33 cellular contexts compared by ENCODE assay signal in the genomic region with DNA sequence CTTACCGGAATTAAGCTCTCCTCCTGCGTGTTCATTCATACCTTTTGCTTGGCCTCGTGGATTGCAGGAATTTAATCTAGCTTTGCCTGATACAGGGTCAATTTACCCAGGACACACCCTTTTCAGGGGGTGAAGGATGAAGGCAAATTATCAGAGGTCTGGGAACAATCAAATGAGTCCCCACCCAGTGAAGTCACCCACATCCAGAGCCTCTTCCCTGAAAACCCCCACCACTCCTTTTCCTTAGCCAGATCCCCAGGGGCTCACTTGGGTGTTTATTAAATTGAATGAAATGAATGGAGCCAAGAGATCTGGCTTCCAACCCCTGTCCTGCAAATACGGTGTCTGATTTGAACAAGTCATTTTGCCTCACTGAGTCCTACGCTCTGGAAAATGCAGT. TPM values are rescaled to one million over a fixed set of nuclear protein-coding genes. Genes with fewer than 3 reads are reported as not detected.
"Had no signal": no experiment of that assay in that cellular context is flagged by ENCODE, and none has a peak within 500 bp of the region (broad histone marks: within the 10 kb centered on the region; RNA-seq: fewer than 3 reads in every experiment).

No MANE protein-coding gene starts in this region.

- H3K9me3 ChIP-seq: adrenal gland, body of pancreas, esophagus muscularis mucosa, gastrocnemius medialis had no signal

- H3K9me3 Mint-ChIP-seq: activated CD4-positive, alpha-beta memory T cell treated with anti-CD3 and anti-CD28 coated beads for 36 hours; activated naive CD4-positive, alpha-beta T cell treated with anti-CD3 and anti-CD28 coated beads for 36 hours; activated naive CD4-positive, alpha-beta T cell treated with anti-CD3 and anti-CD28 coated beads, Interleukin-2, amount 50 U/mL, for 24 hours; activated naive CD8-positive, alpha-beta T cell treated with anti-CD3 and anti-CD28 coated beads for 36 hours; activated naive CD8-positive, alpha-beta T cell treated with anti-CD3 and anti-CD28 coated beads, Interleukin-2, amount 50 U/mL, for 24 hours; activated T-helper 1 cell treated with anti-CD3 and anti-CD28 coated beads, Interleukin-12 subunit alpha, Interleukin-12 subunit beta, Interleukin-2, Interleukin-4 antibody, amounts not matched to agents 30 ng/mL and 10 ng/mL and 1 ng/mL, durations not matched to agents 14 hours and 24 hours and 36 hours; activated T-helper 2 cell treated with anti-CD3 and anti-CD28 coated beads, Interferon-gamma antibody, Interleukin-2, Interleukin-4, amounts not matched to agents 10 μg/mL and 5 μg/mL and 100 μg/mL, durations not matched to agents 14 hours and 24 hours and 36 hours; effector memory CD8-positive, alpha-beta T cell had no signal

- ATAC-seq: activated CD8-positive, alpha-beta memory T cell treated with anti-CD3 and anti-CD28 coated beads, Interleukin-2, amount 10 ng/mL, durations not matched to agents 7 days and 5 days; activated CD8-positive, alpha-beta T cell treated with anti-CD3 and anti-CD28 coated beads, Interleukin-2, amount 10 ng/mL, durations not matched to agents 7 days and 5 days; activated naive CD8-positive, alpha-beta T cell treated with anti-CD3 and anti-CD28 coated beads, Interleukin-2, amount 50 U/mL, for 24 hours; body of pancreas; effector memory CD8-positive, alpha-beta T cell; foreskin keratinocyte; gastrocnemius medialis had no signal

- H3K27ac ChIP-seq: adrenal gland, body of pancreas, esophagus muscularis mucosa, foreskin keratinocyte, gastrocnemius medialis had no signal

- H3K4me3 Mint-ChIP-seq: activated CD4-positive, alpha-beta memory T cell treated with anti-CD3 and anti-CD28 coated beads for 36 hours; activated CD8-positive, alpha-beta memory T cell treated with anti-CD3 and anti-CD28 coated beads, Interleukin-2, amount 10 ng/mL, durations not matched to agents 7 days and 5 days; activated CD8-positive, alpha-beta T cell treated with anti-CD3 and anti-CD28 coated beads, Interleukin-2, amount 10 ng/mL, durations not matched to agents 7 days and 5 days; activated naive CD4-positive, alpha-beta T cell treated with anti-CD3 and anti-CD28 coated beads for 36 hours; activated naive CD4-positive, alpha-beta T cell treated with anti-CD3 and anti-CD28 coated beads, Interleukin-2, amount 50 U/mL, for 24 hours; activated naive CD8-positive, alpha-beta T cell treated with anti-CD3 and anti-CD28 coated beads for 36 hours; activated naive CD8-positive, alpha-beta T cell treated with anti-CD3 and anti-CD28 coated beads, Interleukin-2, amount 50 U/mL, for 24 hours; activated T-helper 1 cell treated with anti-CD3 and anti-CD28 coated beads, Interleukin-12 subunit alpha, Interleukin-12 subunit beta, Interleukin-2, Interleukin-4 antibody, amounts not matched to agents 30 ng/mL and 10 ng/mL and 1 ng/mL, durations not matched to agents 14 hours and 24 hours and 36 hours; effector memory CD8-positive, alpha-beta T cell had no signal

- H3K36me3 Mint-ChIP-seq: activated CD4-positive, alpha-beta memory T cell treated with anti-CD3 and anti-CD28 coated beads for 36 hours; activated CD8-positive, alpha-beta memory T cell treated with anti-CD3 and anti-CD28 coated beads, Interleukin-2, amount 10 ng/mL, durations not matched to agents 7 days and 5 days; activated naive CD4-positive, alpha-beta T cell treated with anti-CD3 and anti-CD28 coated beads, Interleukin-2, amount 50 U/mL, for 24 hours; activated naive CD8-positive, alpha-beta T cell treated with anti-CD3 and anti-CD28 coated beads for 36 hours had no signal

- H3K4me1 ChIP-seq: adrenal gland, body of pancreas, foreskin keratinocyte, gastrocnemius medialis had no signal

- H3K4me1 Mint-ChIP-seq: activated CD8-positive, alpha-beta memory T cell treated with anti-CD3 and anti-CD28 coated beads, Interleukin-2, amount 10 ng/mL, durations not matched to agents 7 days and 5 days; activated naive CD4-positive, alpha-beta T cell treated with anti-CD3 and anti-CD28 coated beads, Interleukin-2, amount 50 U/mL, for 24 hours; activated naive CD8-positive, alpha-beta T cell treated with anti-CD3 and anti-CD28 coated beads for 36 hours; activated naive CD8-positive, alpha-beta T cell treated with anti-CD3 and anti-CD28 coated beads, Interleukin-2, amount 50 U/mL, for 24 hours had no signal

- H3K4me3 ChIP-seq: adrenal gland, body of pancreas, esophagus muscularis mucosa, gastrocnemius medialis had no signal

- H3K27me3 ChIP-seq: adrenal gland, body of pancreas, esophagus muscularis mucosa, gastrocnemius medialis had no signal

- DNase-seq: activated CD4-positive, alpha-beta memory T cell treated with anti-CD3 and anti-CD28 coated beads for 36 hours; activated CD4-positive, alpha-beta T cell treated with anti-CD3 and anti-CD28 coated beads for 1 hour; activated CD4-positive, alpha-beta T cell treated with anti-CD3 and anti-CD28 coated beads for 4 hours; activated CD4-positive, CD25-positive, alpha-beta regulatory T cell; activated CD8-positive, alpha-beta memory T cell treated with anti-CD3 and anti-CD28 coated beads, Interleukin-2, amount 10 ng/mL, durations not matched to agents 7 days and 5 days; activated CD8-positive, alpha-beta memory T cell treated with anti-CD3 and anti-CD28 coated beads, Interleukin-2, amount 50 U/mL, for 4 hours; activated CD8-positive, alpha-beta T cell treated with anti-CD3 and anti-CD28 coated beads, Interleukin-2, amount 10 ng/mL, durations not matched to agents 7 days and 5 days; activated effector memory CD4-positive, alpha-beta T cell treated with anti-CD3 and anti-CD28 coated beads, Interleukin-2, amount 50 U/mL, for 16 hours; activated naive CD4-positive, alpha-beta T cell treated with anti-CD3 and anti-CD28 coated beads for 36 hours; activated naive CD8-positive, alpha-beta T cell treated with anti-CD3 and anti-CD28 coated beads for 36 hours; activated naive CD8-positive, alpha-beta T cell treated with anti-CD3 and anti-CD28 coated beads, Interleukin-2, amount 50 U/mL, for 24 hours; activated T-cell treated with anti-CD3 and anti-CD28 coated beads, Interleukin-2, amount 50 U/mL, for 1 hour; activated T-cell treated with anti-CD3 and anti-CD28 coated beads, Interleukin-2, amount 50 U/mL, for 48 hours; adrenal gland; amygdala; aorta; body of pancreas; caudate nucleus; cortex of kidney; dermis blood vessel endothelial cell; effector CD4-positive, alpha-beta T cell; effector memory CD8-positive, alpha-beta T cell; erythroblast; foreskin keratinocyte; gastrocnemius medialis; glutamatergic neuron; T-helper 2 cell had no signal

- H3K27ac Mint-ChIP-seq: activated CD4-positive, alpha-beta memory T cell treated with anti-CD3 and anti-CD28 coated beads for 36 hours; activated CD8-positive, alpha-beta memory T cell treated with anti-CD3 and anti-CD28 coated beads, Interleukin-2, amount 10 ng/mL, durations not matched to agents 7 days and 5 days; activated CD8-positive, alpha-beta T cell treated with anti-CD3 and anti-CD28 coated beads, Interleukin-2, amount 10 ng/mL, durations not matched to agents 7 days and 5 days; activated naive CD4-positive, alpha-beta T cell treated with anti-CD3 and anti-CD28 coated beads for 36 hours; activated naive CD4-positive, alpha-beta T cell treated with anti-CD3 and anti-CD28 coated beads, Interleukin-2, amount 50 U/mL, for 24 hours; activated naive CD8-positive, alpha-beta T cell treated with anti-CD3 and anti-CD28 coated beads for 36 hours; activated naive CD8-positive, alpha-beta T cell treated with anti-CD3 and anti-CD28 coated beads, Interleukin-2, amount 50 U/mL, for 24 hours; activated T-helper 1 cell treated with anti-CD3 and anti-CD28 coated beads, Interleukin-12 subunit alpha, Interleukin-12 subunit beta, Interleukin-2, Interleukin-4 antibody, amounts not matched to agents 30 ng/mL and 10 ng/mL and 1 ng/mL, durations not matched to agents 14 hours and 24 hours and 36 hours; activated T-helper 2 cell treated with anti-CD3 and anti-CD28 coated beads, Interferon-gamma antibody, Interleukin-2, Interleukin-4, amounts not matched to agents 10 μg/mL and 5 μg/mL and 100 μg/mL, durations not matched to agents 14 hours and 24 hours and 36 hours; effector memory CD8-positive, alpha-beta T cell had no signal

- H3K36me3 ChIP-seq: adrenal gland, esophagus muscularis mucosa, gastrocnemius medialis had no signal

RNA-seq across cellular contexts. Expression of a gene that starts 57.2 kb away (rescaled TPM):
- total RNA-seq: activated CD4-positive, alpha-beta memory T cell treated with anti-CD3 and anti-CD28 coated beads for 36 hours; activated CD8-positive, alpha-beta memory T cell treated with anti-CD3 and anti-CD28 coated beads for 36 hours; activated CD8-positive, alpha-beta T cell treated with anti-CD3 and anti-CD28 coated beads, Interleukin-2, amount 10 ng/mL, durations not matched to agents 7 days and 5 days; activated naive CD4-positive, alpha-beta T cell treated with anti-CD3 and anti-CD28 coated beads for 36 hours; activated naive CD8-positive, alpha-beta T cell treated with anti-CD3 and anti-CD28 coated beads for 36 hours; activated T-helper 1 cell treated with anti-CD3 and anti-CD28 coated beads, Interleukin-12 subunit alpha, Interleukin-12 subunit beta, Interleukin-2, Interleukin-4 antibody, amounts not matched to agents 30 ng/mL and 10 ng/mL and 1 ng/mL, durations not matched to agents 14 hours and 24 hours and 36 hours; activated T-helper 2 cell treated with anti-CD3 and anti-CD28 coated beads, Interferon-gamma antibody, Interleukin-2, Interleukin-4, amounts not matched to agents 10 μg/mL and 5 μg/mL and 100 μg/mL, durations not matched to agents 14 hours and 24 hours and 36 hours; T-helper 1 cell treated with Interleukin-12 subunit alpha and Interleukin-12 subunit beta and Interleukin-4 antibody, amounts not matched to agents 30 ng/mL and 1 ng/mL, for 36 hours had no signal
